In genomic region chr22:31646186-31647019, GRCh38 we compare ENCODE assay signal across 8 cellular contexts. TPM values are rescaled to one million over a fixed set of nuclear protein-coding genes. Genes with fewer than 3 reads are reported as not detected.
DNase-seq lines count a peak whose midpoint lies in the region; ATAC-seq lines count a peak whose summit lies in the region.

No MANE protein-coding gene starts in this region.

- ATAC-seq in HG03097 (IDR thresholded peaks at IDR 0.05; ENCODE audit: low FRiP score, unreplicated experiment) (peak; percentile 50), GM19351 (IDR thresholded peaks at IDR 0.05; ENCODE audit: unreplicated experiment) (no peak)

- H3K36me3 ChIP-seq in adipocyte (ENCODE audit: control insufficient read depth, insufficient read depth, low read length, severe bottlenecking): peaks cover 11% of the 10 kb centered on the region

- peak overlapping the region; percentile 41 for H3K9ac ChIP-seq in adipocyte (ENCODE audit: low read length)

- no peak overlapping the region for H3K4me3 ChIP-seq in adipocyte (ENCODE audit: low read length)

- H3K4me1 ChIP-seq in adipocyte (ENCODE audit: control insufficient read depth, insufficient read depth, low read length): peaks cover 43% of the 10 kb centered on the region

- DNase-seq in GM03348 (ENCODE audit: low spot score) (peak; percentile 85), adipocyte (ENCODE audit: low read depth) (peak; percentile 52), myocyte (ENCODE audit: low read depth) (peak; percentile 52), mucosa of gallbladder (ENCODE audit: low spot score) (no peak), DMS53 (lab: John Stamatoyannopoulos, UW) (no peak), foreskin melanocyte (no peak)

- H3K9me3 ChIP-seq in adipocyte (ENCODE audit: control insufficient read depth, low read length): no peaks in the 10 kb centered on the region

- no peaks in the 10 kb centered on the region for H3K27me3 ChIP-seq in adipocyte (replicated peaks; ENCODE audit: control insufficient read depth, insufficient read depth, low read length)

RNA-seq across cellular contexts. Expression of gene PISD, which starts 15.6 kb away (rescaled TPM):
- 29.3 and 56.2 TPM in 2 replicates for total RNA-seq in myocyte
- polyA plus RNA-seq in myocyte (2012): 21.5 TPM
- 57.8 TPM for total RNA-seq in mucosa of gallbladder

Comparison
In these comparisons a context has a peak if more than half of its experiments do, and no peak if none do; other contexts are left out.
1. DNase-seq: peak in GM03348 (single experiment), adipocyte (single experiment) and myocyte (single experiment); none in mucosa of gallbladder (single experiment), DMS53 (single experiment) and foreskin melanocyte (single experiment).